In genomic region chr5:60943624-60944023, GRCh38 we compare ENCODE assay signal across 12 cellular contexts. TPM values are rescaled to one million over a fixed set of nuclear protein-coding genes. Genes with fewer than 3 reads are reported as not detected.
DNase-seq lines count a peak whose midpoint lies in the region; ATAC-seq, FAIRE-seq and TF ChIP-seq lines count a peak whose summit lies in the region.
"Had no signal": no experiment of that assay in that cellular context is flagged by ENCODE, and none has a peak within 500 bp of the region (broad histone marks: within the 10 kb centered on the region; RNA-seq: fewer than 3 reads in every experiment).

No MANE protein-coding gene starts in this region.

- peak overlapping the region; percentile 57 for H3K27ac Mint-ChIP-seq in stimulated activated naive B cell treated with anti-CD40 and anti-IgM and Interleukin-4, amounts not matched to agents 10 μg/mL and 1 μg/mL and 100 μg/mL, for 72 hours
- H3K27ac Mint-ChIP-seq: T-helper 2 cell treated with Interferon-gamma antibody and Interleukin-4, amounts not matched to agents 5 μg/mL and 100 μg/mL, for 36 hours had no signal

- H3K4me1 Mint-ChIP-seq in stimulated activated naive B cell treated with anti-CD40 and anti-IgM and Interleukin-4, amounts not matched to agents 10 μg/mL and 1 μg/mL and 100 μg/mL, for 72 hours: peaks cover 5 to 6% of the 10 kb centered on the region in 2 donors

- no peak for DNase-seq in right cardiac atrium
- DNase-seq in Right ventricle myocardium superior: no peak
- DNase-seq in NOMO-1 treated with DMSO at 0.1 percent for 48 hours (lab: John Stamatoyannopoulos, UW; ENCODE audit: unreplicated experiment): peak; percentile 78
- peak; percentile 12 for DNase-seq in endothelial cell of umbilical vein (ENCODE audit: low read depth, low spot score)
- DNase-seq in stimulated activated naive B cell treated with anti-CD40 and anti-IgM and Interleukin-4, amounts not matched to agents 10 μg/mL and 1 μg/mL and 100 μg/mL, for 72 hours: no peak
- no peak for DNase-seq in pancreas
- DNase-seq: effector CD8-positive, alpha-beta T cell; NCI-H1048; upper lobe of left lung had no signal

- intact Hi-C loops in right cardiac atrium (cut with DNase I) (no loop called here), Right ventricle myocardium superior (cut with DNase I) (no loop called here), endothelial cell of umbilical vein (cut with micrococcal nuclease) (loop anchor here (10.0 kb wide), 1 partner anchor 1129 kb away; no protein-coding TSS in a partner anchor), pancreas (cut with DNase I) (no loop called here)

- peaks cover 2 to 9% of the 10 kb centered on the region in 2 donors for H3K36me3 Mint-ChIP-seq in stimulated activated naive B cell treated with anti-CD40 and anti-IgM and Interleukin-4, amounts not matched to agents 10 μg/mL and 1 μg/mL and 100 μg/mL, for 72 hours

- CTCF ChIA-PET in endothelial cell of umbilical vein (lab: Charles Lee): interaction anchor here (1.0 kb wide), 1 partner anchor 15 kb away, joined by 3 read pairs; no protein-coding TSS in a partner anchor

- H3K9me3 ChIP-seq in right cardiac atrium (ENCODE audit: control insufficient read depth, low read length) (no peaks in the 10 kb centered on the region), endothelial cell of umbilical vein (replicated peaks; ENCODE audit: control insufficient read depth, insufficient read depth, low read length) (no peaks in the 10 kb centered on the region), pancreas (no peaks in the 10 kb centered on the region)
- H3K9me3 ChIP-seq: upper lobe of left lung had no signal

- ATAC-seq in right cardiac atrium (no peak), Right ventricle myocardium superior (ENCODE audit: poor library complexity) (no peak), HG03095 (IDR thresholded peaks at IDR 0.05; ENCODE audit: unreplicated experiment) (no peak), GM18867 (IDR thresholded peaks at IDR 0.05; ENCODE audit: unreplicated experiment) (no peak), pancreas (no peak)
- ATAC-seq in stimulated activated naive B cell treated with anti-CD40 and anti-IgM and Interleukin-4, amounts not matched to agents 10 μg/mL and 1 μg/mL and 100 μg/mL, for 72 hours (replicated peaks): no peak

- H2AFZ ChIP-seq in endothelial cell of umbilical vein (ENCODE audit: low read depth, low read length): no peak overlapping the region

- no peaks in the 10 kb centered on the region for H3K27me3 Mint-ChIP-seq in stimulated activated naive B cell treated with anti-CD40 and anti-IgM and Interleukin-4, amounts not matched to agents 10 μg/mL and 1 μg/mL and 100 μg/mL, for 72 hours

- no peaks in the 10 kb centered on the region for H3K9me3 Mint-ChIP-seq in stimulated activated naive B cell treated with anti-CD40 and anti-IgM and Interleukin-4, amounts not matched to agents 10 μg/mL and 1 μg/mL and 100 μg/mL, for 72 hours
- H3K9me3 Mint-ChIP-seq: T-helper 2 cell treated with Interferon-gamma antibody and Interleukin-4, amounts not matched to agents 5 μg/mL and 100 μg/mL, for 36 hours had no signal

- H3K4me3 Mint-ChIP-seq in stimulated activated naive B cell treated with anti-CD40 and anti-IgM and Interleukin-4, amounts not matched to agents 10 μg/mL and 1 μg/mL and 100 μg/mL, for 72 hours: no peak overlapping the region
- H3K4me3 Mint-ChIP-seq: T-helper 2 cell treated with Interferon-gamma antibody and Interleukin-4, amounts not matched to agents 5 μg/mL and 100 μg/mL, for 36 hours had no signal

- TF ChIP-seq CTCF in endothelial cell of umbilical vein (IDR thresholded peaks at IDR 0.05; ENCODE audit: extremely low read depth in 1 of 2, insufficient read depth in 1 of 2, low read depth in 1 of 2, low read length in 2 of 2) (no peak), pancreas (IDR thresholded peaks at IDR 0.05) (no peak)

- 48% methylated on average over 3 of the region's 3 CpGs for WGBS in right cardiac atrium
- WGBS in pancreas, 2 donors: 52 to 57% methylated on average over 3 of the region's 3 CpGs

- H3K4me3 ChIP-seq in right cardiac atrium (ENCODE audit: low read length) (peak overlapping the region; percentile 48), endothelial cell of umbilical vein (replicated peaks in 1 of 3; ENCODE audit: insufficient read depth in 1 of 3, low read depth in 1 of 3, low read length in 3 of 3) (peak overlapping the region in 1 of 3 experiments; percentile 80), pancreas (no peak overlapping the region)

- BruUV-seq in endothelial cell of umbilical vein (replicated peaks; lab: Mats Ljungman, UMichigan): no TSS peak

- dilution Hi-C loops in endothelial cell of umbilical vein (cut with MboI; ENCODE audit: extremely low pct_ligation_motif_present, low sequenced_read_pairs): no loop called here

- H3K36me3 ChIP-seq in endothelial cell of umbilical vein (ENCODE audit: control insufficient read depth in 2 of 2, extremely low read depth in 1 of 2, insufficient read depth in 2 of 2, low read length in 2 of 2): no peaks in the 10 kb centered on the region
- no peaks in the 10 kb centered on the region for H3K36me3 ChIP-seq in pancreas
- H3K36me3 ChIP-seq: upper lobe of left lung had no signal

- H3K4me1 ChIP-seq in right cardiac atrium (ENCODE audit: control insufficient read depth, insufficient read depth, low read length) (no peaks in the 10 kb centered on the region), endothelial cell of umbilical vein (ENCODE audit: control insufficient read depth, extremely low read depth, insufficient read depth, low read length) (peaks cover 21% of the 10 kb centered on the region), pancreas (peaks cover 0 to 11% (median 8%) of the 10 kb centered on the region in 3 donors)

- no peaks in the 10 kb centered on the region for H3K9me1 ChIP-seq in endothelial cell of umbilical vein (replicated peaks; ENCODE audit: control insufficient read depth, extremely low read depth, insufficient read depth, low read length)

- FAIRE-seq in endothelial cell of umbilical vein (lab: Jason Lieb, UNC): peak; percentile 15
- FAIRE-seq in pancreas (lab: Jason Lieb, UNC): no peak

- H3K27me3 ChIP-seq in right cardiac atrium (ENCODE audit: control insufficient read depth, insufficient read depth) (no peaks in the 10 kb centered on the region), endothelial cell of umbilical vein (ENCODE audit: control insufficient read depth in 2 of 2, insufficient read depth in 2 of 2, low read length in 2 of 2) (no peaks in the 10 kb centered on the region), pancreas (no peaks in the 10 kb centered on the region)
- H3K27me3 ChIP-seq: upper lobe of left lung had no signal

- POLR2A ChIA-PET in endothelial cell of umbilical vein (lab: Charles Lee): no interaction called here

- no peak overlapping the region for H3K9ac ChIP-seq in endothelial cell of umbilical vein (replicated peaks; ENCODE audit: extremely low read depth, insufficient read depth, low read length)

- H3K27ac ChIP-seq in right cardiac atrium (ENCODE audit: low read length): no peak overlapping the region
- no peak overlapping the region for H3K27ac ChIP-seq in endothelial cell of umbilical vein (ENCODE audit: insufficient read depth, low read depth, low read length)
- no peak overlapping the region for H3K27ac ChIP-seq in pancreas

- TF ChIP-seq POLR2A in endothelial cell of umbilical vein (IDR thresholded peaks at IDR 0.05; ENCODE audit: low read depth, low read length): no peak

- peak overlapping the region; percentile 87 for H3K4me2 ChIP-seq in endothelial cell of umbilical vein (ENCODE audit: insufficient read depth, low read length)

- no peaks in the 10 kb centered on the region for H4K20me1 ChIP-seq in endothelial cell of umbilical vein (replicated peaks; ENCODE audit: control insufficient read depth, extremely low read depth, insufficient read depth, low read length)

- peaks cover 46% of the 10 kb centered on the region for H3K79me2 ChIP-seq in endothelial cell of umbilical vein (ENCODE audit: control insufficient read depth, insufficient read depth, low read length)

TF ChIP-seq in endothelial cell of umbilical vein, 7 proteins besides CTCF, POLR2A, EP300 and RAD21 (continues in another document):
- TF ChIP-seq JUN (IDR thresholded peaks at IDR 0.05; ENCODE audit: borderline replicate concordance, insufficient read depth, insufficient read length, low read depth) (no peak), FOS (IDR thresholded peaks at IDR 0.05; ENCODE audit: borderline replicate concordance, insufficient read depth, low read length) (peak; percentile 29), EZH2 (IDR thresholded peaks at IDR 0.05; ENCODE audit: borderline replicate concordance, low read depth, low read length, severe bottlenecking) (no peak), MYC (IDR thresholded peaks at IDR 0.05; ENCODE audit: low read depth, low read length) (no peak), GATA2 (IDR thresholded peaks at IDR 0.05; ENCODE audit: insufficient read depth, insufficient read length, low read depth, low read length) (no peak)

RNA-seq across cellular contexts. Expression of gene ERCC8, which starts 1.2 kb away (rescaled TPM):
- total RNA-seq in right cardiac atrium (1 to 10 TPM; 6.7 to 9.6 (median 8.1) TPM), Right ventricle myocardium superior (5.1 TPM), endothelial cell of umbilical vein (10.4 and 12.8 TPM in 2 replicates), pancreas (1 to 10 TPM; 2.6 to 5.0 (median 4.1) TPM)
- polyA plus RNA-seq in right cardiac atrium (5.1 TPM), endothelial cell of umbilical vein (10.1 and 11.8 TPM in 2 replicates), pancreas (1 to 10 TPM; 3.2 to 4.4 TPM)
- 12.8 and 17.2 TPM in 2 replicates for polyA plus RNA-seq in endothelial cell of umbilical vein (2011; cell fraction: cytosol; rRNA removed)
- 8.8 and 15.8 TPM in 2 replicates for polyA plus RNA-seq in endothelial cell of umbilical vein (2011; cell fraction: nucleus; rRNA removed)
- 7.1 and 13.0 TPM in 2 replicates for polyA plus RNA-seq in endothelial cell of umbilical vein (2012)
- polyA minus RNA-seq in endothelial cell of umbilical vein: 16.9 and 31.2 TPM in 2 replicates
- 12.6 TPM for polyA minus RNA-seq in endothelial cell of umbilical vein (2011; cell fraction: cytosol; rRNA and poly(A)+ RNA removed)
- polyA minus RNA-seq in endothelial cell of umbilical vein (2011; cell fraction: nucleus; rRNA and poly(A)+ RNA removed): 19.5 and 22.0 TPM in 2 replicates

RNA-seq across cellular contexts. Expression of gene NDUFAF2, which starts 1.4 kb away (rescaled TPM):
- 10 to 100 TPM; 32.0 to 38.8 (median 34.6) TPM for total RNA-seq in right cardiac atrium
- 74.6 TPM for polyA plus RNA-seq in right cardiac atrium
- total RNA-seq in Right ventricle myocardium superior: 41.2 TPM
- total RNA-seq in endothelial cell of umbilical vein: 39.9 and 42.4 TPM in 2 replicates
- polyA plus RNA-seq in endothelial cell of umbilical vein: 5.6 and 10.7 TPM in 2 replicates
- polyA plus RNA-seq in endothelial cell of umbilical vein (2011; cell fraction: cytosol; rRNA removed): 28.3 and 32.0 TPM in 2 replicates
- polyA plus RNA-seq in endothelial cell of umbilical vein (2011; cell fraction: nucleus; rRNA removed): 9.0 and 15.1 TPM in 2 replicates
- polyA plus RNA-seq in endothelial cell of umbilical vein (2012): 53.7 and 65.2 TPM in 2 replicates
- polyA minus RNA-seq in endothelial cell of umbilical vein: 11.1 and 13.1 TPM in 2 replicates
- 25.5 TPM for polyA minus RNA-seq in endothelial cell of umbilical vein (2011; cell fraction: cytosol; rRNA and poly(A)+ RNA removed)
- polyA minus RNA-seq in endothelial cell of umbilical vein (2011; cell fraction: nucleus; rRNA and poly(A)+ RNA removed): 7.6 and 13.7 TPM in 2 replicates
- 10 to 100 TPM in 5 of 6 donors, 1 to 10 TPM in 1; 9.4 to 14.8 (median 11.6) TPM for total RNA-seq in pancreas
- polyA plus RNA-seq in pancreas: 10 to 100 TPM; 22.8 to 28.6 TPM

Comparison
In these comparisons a context has a peak if more than half of its experiments do, and no peak if none do; other contexts are left out.
1. DNase-seq: peak in NOMO-1 treated with DMSO at 0.1 percent for 48 hours (single experiment) and endothelial cell of umbilical vein (single experiment); none in right cardiac atrium (0 of 3), Right ventricle myocardium superior (single experiment), stimulated activated naive B cell treated with anti-CD40 and anti-IgM and Interleukin-4, amounts not matched to agents 10 μg/mL and 1 μg/mL and 100 μg/mL, for 72 hours (single experiment) and pancreas (0 of 6).